29 cellular contexts compared by ENCODE assay signal in genomic region chr6:41748102-41748477, GRCh38. TPM values are rescaled to one million over a fixed set of nuclear protein-coding genes. Genes with fewer than 3 reads are reported as not detected.
"Had no signal": no experiment of that assay in that cellular context is flagged by ENCODE, and none has a peak within 500 bp of the region (broad histone marks: within the 10 kb centered on the region; RNA-seq: fewer than 3 reads in every experiment).

No MANE protein-coding gene starts in this region.

- H3K27ac ChIP-seq: ascending aorta, cardiac muscle cell, KMS-11, PC-9, SJCRH30, SK-N-MC had no signal

- H3K9me3 ChIP-seq: ascending aorta, SJCRH30 had no signal

- H3K27me3 ChIP-seq: ascending aorta, cardiac muscle cell, SJCRH30 had no signal

- H3K36me3 ChIP-seq: ascending aorta, cardiac muscle cell, SJCRH30 had no signal

- ATAC-seq: activated CD8-positive, alpha-beta T cell treated with anti-CD3 and anti-CD28 coated beads for 36 hours; activated T-cell treated with anti-CD3 and anti-CD28 coated beads, Interleukin-2, amount 50 U/mL, for 72 hours; activated T-helper 17 cell treated with anti-CD3 and anti-CD28 coated beads, Interleukin-2, amount 50 U/mL, for 72 hours had no signal

- H3K4me1 ChIP-seq: ascending aorta, SJCRH30 had no signal

- H3K4me3 ChIP-seq: ascending aorta, cardiac muscle cell, PC-9, SJCRH30, SK-N-MC had no signal

- DNase-seq: activated CD4-positive, alpha-beta T cell treated with anti-CD3 and anti-CD28 coated beads, Interleukin-2, amount 10 ng/mL, durations not matched to agents 24 days and 14 days; activated CD4-positive, alpha-beta T cell treated with anti-CD3 and anti-CD28 coated beads, Interleukin-2, amount 50 U/mL, for 4 hours; activated CD8-positive, alpha-beta T cell treated with anti-CD3 and anti-CD28 coated beads for 36 hours; activated gamma-delta T cell; activated naive CD4-positive, alpha-beta T cell treated with Interleukin-2 at 50 U/mL for 16 hours; activated naive CD8-positive, alpha-beta T cell treated with anti-CD3 and anti-CD28 coated beads, Interleukin-2, amount 10 ng/mL, durations not matched to agents 7 days and 5 days; activated T-cell treated with anti-CD3 and anti-CD28 coated beads, Interleukin-2, amount 50 U/mL, for 1 hour; activated T-cell treated with anti-CD3 and anti-CD28 coated beads, Interleukin-2, amount 50 U/mL, for 72 hours; amygdala; MM.1S; MV-4-11; NCI-H1092; NCI-H1436 treated with DMSO at 0.1 percent for 48 hours; NCI-H1694 treated with DMSO at 0.1 percent for 48 hours; NCI-H510A; NCI-H526; NCI-H748 treated with DMSO at 0.1 percent for 48 hours; NK-92 treated with Interleukin-12 subunit alpha and Interleukin-12 subunit beta, amount 100 ng/mL, for 24 hours; SJCRH30 had no signal

RNA-seq across cellular contexts. Expression of gene PGC, which starts 0.9 kb away (rescaled TPM):
- total RNA-seq: activated CD4-positive, alpha-beta T cell treated with anti-CD3 and anti-CD28 coated beads, Interleukin-2, amount 10 ng/mL, durations not matched to agents 24 days and 14 days; activated CD8-positive, alpha-beta memory T cell treated with anti-CD3 and anti-CD28 coated beads for 36 hours; activated CD8-positive, alpha-beta T cell treated with anti-CD3 and anti-CD28 coated beads for 36 hours; activated naive CD8-positive, alpha-beta T cell treated with anti-CD3 and anti-CD28 coated beads, Interleukin-2, amount 10 ng/mL, durations not matched to agents 7 days and 5 days; activated T-cell treated with anti-CD3 and anti-CD28 coated beads, Interleukin-2, amount 50 U/mL, for 72 hours; activated T-helper 17 cell treated with anti-CD3 and anti-CD28 coated beads, Interleukin-2, amount 50 U/mL, for 72 hours; cardiac muscle cell; LHCN-M2; OCI-LY7; PC-9; SJCRH30 had no signal
- polyA plus RNA-seq: IgD-negative memory B cell had no signal

RNA-seq across cellular contexts. Expression of gene PRICKLE4, which starts 32.5 kb away (rescaled TPM):
- total RNA-seq: activated CD4-positive, alpha-beta T cell treated with anti-CD3 and anti-CD28 coated beads, Interleukin-2, amount 10 ng/mL, durations not matched to agents 24 days and 14 days; activated CD8-positive, alpha-beta memory T cell treated with anti-CD3 and anti-CD28 coated beads for 36 hours; activated CD8-positive, alpha-beta T cell treated with anti-CD3 and anti-CD28 coated beads for 36 hours; activated naive CD8-positive, alpha-beta T cell treated with anti-CD3 and anti-CD28 coated beads, Interleukin-2, amount 10 ng/mL, durations not matched to agents 7 days and 5 days; activated T-helper 17 cell treated with anti-CD3 and anti-CD28 coated beads, Interleukin-2, amount 50 U/mL, for 72 hours had no signal
- polyA plus RNA-seq: IgD-negative memory B cell had no signal
